17 cellular contexts compared by ENCODE assay signal in genomic region chr9:28052104-28052503, GRCh38.
"Had no signal": no experiment of that assay in that cellular context is flagged by ENCODE, and none has a peak within 500 bp of the region (broad histone marks: within the 10 kb centered on the region; RNA-seq: fewer than 3 reads in every experiment).

No MANE protein-coding gene starts in this region.

- H3K36me3 Mint-ChIP-seq: naive thymus-derived CD8-positive, alpha-beta T cell; stimulated activated effector memory CD8-positive, alpha-beta T cell treated with anti-CD3 and anti-CD28 coated beads, Interleukin-12 subunit alpha, Interleukin-12 subunit beta, amount 100 ng/mL, for 72 hours had no signal

- H3K9me3 ChIP-seq: heart left ventricle, sigmoid colon, tibial nerve, upper lobe of right lung, vagina had no signal

- H3K27ac Mint-ChIP-seq: naive thymus-derived CD8-positive, alpha-beta T cell; stimulated activated effector memory CD8-positive, alpha-beta T cell treated with anti-CD3 and anti-CD28 coated beads, Interleukin-12 subunit alpha, Interleukin-12 subunit beta, amount 100 ng/mL, for 72 hours; stimulated activated naive CD8-positive, alpha-beta T cell treated with anti-CD3 and anti-CD28 coated beads, Interleukin-15, Interleukin-2, amounts not matched to agents 100 ng/mL and 50 ng/mL, for 24 hours had no signal

- H3K36me3 ChIP-seq: heart left ventricle, sigmoid colon, tibial nerve, upper lobe of right lung, vagina had no signal

- H3K27ac ChIP-seq: dorsolateral prefrontal cortex, heart left ventricle, sigmoid colon, tibial nerve, upper lobe of right lung, vagina had no signal

- H3K27me3 ChIP-seq: dorsolateral prefrontal cortex, heart left ventricle, sigmoid colon, tibial nerve, upper lobe of right lung, vagina had no signal

- H3K4me1 Mint-ChIP-seq: naive thymus-derived CD8-positive, alpha-beta T cell; neural crest cell; stimulated activated effector memory CD8-positive, alpha-beta T cell treated with anti-CD3 and anti-CD28 coated beads, Interleukin-12 subunit alpha, Interleukin-12 subunit beta, amount 100 ng/mL, for 72 hours had no signal

- H3K4me1 ChIP-seq: heart left ventricle, upper lobe of right lung, vagina had no signal

- H3K27me3 Mint-ChIP-seq: naive thymus-derived CD8-positive, alpha-beta T cell; stimulated activated naive CD8-positive, alpha-beta T cell treated with anti-CD3 and anti-CD28 coated beads, Interleukin-15, Interleukin-2, amounts not matched to agents 100 ng/mL and 50 ng/mL, for 24 hours had no signal

- H3K4me3 Mint-ChIP-seq: naive thymus-derived CD8-positive, alpha-beta T cell; neural crest cell; stimulated activated effector memory CD8-positive, alpha-beta T cell treated with anti-CD3 and anti-CD28 coated beads, Interleukin-12 subunit alpha, Interleukin-12 subunit beta, amount 100 ng/mL, for 72 hours; stimulated activated naive CD8-positive, alpha-beta T cell treated with anti-CD3 and anti-CD28 coated beads, Interleukin-15, Interleukin-2, amounts not matched to agents 100 ng/mL and 50 ng/mL, for 24 hours had no signal

- H3K4me3 ChIP-seq: dorsolateral prefrontal cortex, heart left ventricle, sigmoid colon, tibial nerve, upper lobe of right lung, vagina had no signal

- DNase-seq: cortex of kidney; dorsolateral prefrontal cortex; effector CD8-positive, alpha-beta T cell; foreskin melanocyte; heart left ventricle; hippocampal formation; naive thymus-derived CD8-positive, alpha-beta T cell; posterior cingulate gyrus; sigmoid colon; stimulated activated CD4-positive, alpha-beta T cell treated with anti-CD3 and anti-CD28 coated beads, Interleukin-4, amount 100 ng/mL, for 1 hour; stimulated activated CD8-positive, alpha-beta memory T cell treated with anti-CD3 and anti-CD28 coated beads, Interleukin-4, amount 100 ng/mL, for 48 hours; upper lobe of right lung had no signal
